Comparison of ENCODE assay signal across 1 cellular context in genomic region chr7:150324366-150324961, GRCh38.
A peak's percentile ranks its signal among the peaks of the same experiment; 100 is the strongest.
TF ChIP-seq lines count a peak whose summit lies in the region.

No MANE protein-coding gene starts in this region.

TF ChIP-seq in HepG2, 621 proteins besides CTCF, POLR2A, EP300 and RAD21 (continued from another document and continues in another):
- TF ChIP-seq CSRNP1 (CRISPR knock-in tag; IDR thresholded peaks at IDR 0.05), result no peak
- no peak for TF ChIP-seq ZNF263 (CRISPR knock-in tag; IDR thresholded peaks at IDR 0.05)
- TF ChIP-seq ARID3A (IDR thresholded peaks at IDR 0.05; ENCODE audit: low read depth, low read length), result no peak
- no peak for TF ChIP-seq MYNN (CRISPR knock-in tag; IDR thresholded peaks at IDR 0.05; ENCODE audit: low read depth)
- TF ChIP-seq HOXA3 (CRISPR knock-in tag; IDR thresholded peaks at IDR 0.05), result peak; percentile 37; the same call in 1 of the 2 replicates
- TF ChIP-seq NFKBIZ (CRISPR knock-in tag; IDR thresholded peaks at IDR 0.05), result no peak
- TF ChIP-seq PCBP2 (optimal IDR thresholded peaks at IDR 0.05; ENCODE audit: low read depth, low read length, poor library complexity, severe bottlenecking), result no peak
- TF ChIP-seq YEATS2 (CRISPR knock-in tag; IDR thresholded peaks at IDR 0.05; ENCODE audit: borderline replicate concordance), result no peak; the same call in 1 of the 2 replicates
- TF ChIP-seq NRL (CRISPR knock-in tag; IDR thresholded peaks at IDR 0.05; ENCODE audit: borderline replicate concordance), result 0 out of 2 replicates have a peak, but pooled peaks have one; percentile 48
- no peak for TF ChIP-seq ZKSCAN5 (CRISPR knock-in tag; IDR thresholded peaks at IDR 0.05)
- TF ChIP-seq NPAS2 (CRISPR knock-in tag; IDR thresholded peaks at IDR 0.05; ENCODE audit: borderline replicate concordance), result no peak
- no peak for TF ChIP-seq ZBTB20 (CRISPR knock-in tag; IDR thresholded peaks at IDR 0.05; ENCODE audit: borderline replicate concordance, low read depth)
- no peak for TF ChIP-seq ATRX (CRISPR knock-in tag; IDR thresholded peaks at IDR 0.05; ENCODE audit: borderline replicate concordance)
- TF ChIP-seq, protein P1, sequence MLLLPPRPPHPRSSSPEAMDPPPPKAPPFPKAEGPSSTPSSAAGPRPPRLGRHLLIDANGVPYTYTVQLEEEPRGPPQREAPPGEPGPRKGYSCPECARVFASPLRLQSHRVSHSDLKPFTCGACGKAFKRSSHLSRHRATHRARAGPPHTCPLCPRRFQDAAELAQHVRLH (CRISPR knock-in tag; IDR thresholded peaks at IDR 0.05; ENCODE audit: borderline replicate concordance, low read depth), result no peak
- TF ChIP-seq, protein P2, sequence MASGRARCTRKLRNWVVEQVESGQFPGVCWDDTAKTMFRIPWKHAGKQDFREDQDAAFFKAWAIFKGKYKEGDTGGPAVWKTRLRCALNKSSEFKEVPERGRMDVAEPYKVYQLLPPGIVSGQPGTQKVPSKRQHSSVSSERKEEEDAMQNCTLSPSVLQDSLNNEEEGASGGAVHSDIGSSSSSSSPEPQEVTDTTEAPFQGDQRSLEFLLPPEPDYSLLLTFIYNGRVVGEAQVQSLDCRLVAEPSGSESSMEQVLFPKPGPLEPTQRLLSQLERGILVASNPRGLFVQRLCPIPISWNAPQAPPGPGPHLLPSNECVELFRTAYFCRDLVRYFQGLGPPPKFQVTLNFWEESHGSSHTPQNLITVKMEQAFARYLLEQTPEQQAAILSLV (CRISPR knock-in tag; IDR thresholded peaks at IDR 0.05; ENCODE audit: borderline replicate concordance), result no peak
- no peak for TF ChIP-seq MIER2 (CRISPR knock-in tag; IDR thresholded peaks at IDR 0.05)
- no peak for TF ChIP-seq ZNF547 (CRISPR knock-in tag; IDR thresholded peaks at IDR 0.05)
- no peak for TF ChIP-seq ZBTB1 (CRISPR knock-in tag; IDR thresholded peaks at IDR 0.05; ENCODE audit: borderline replicate concordance)
- TF ChIP-seq POLR2G (IDR thresholded peaks at IDR 0.05; ENCODE audit: low read depth, low read length), result peak; percentile 56
- no peak for TF ChIP-seq ZNF720 (CRISPR knock-in tag; IDR thresholded peaks at IDR 0.05)
- 0 out of 2 replicates have a peak, but pooled peaks have one; percentile 46 for TF ChIP-seq ZNF709 (CRISPR knock-in tag; IDR thresholded peaks at IDR 0.05)
- TF ChIP-seq CCDC6 (CRISPR knock-in tag; IDR thresholded peaks at IDR 0.05), result no peak
- no peak for TF ChIP-seq JUND (CRISPR knock-in tag; IDR thresholded peaks at IDR 0.05)
- no peak for TF ChIP-seq BRD4 (CRISPR knock-in tag; IDR thresholded peaks at IDR 0.05)
- no peak for TF ChIP-seq DNMT1 (CRISPR knock-in tag; IDR thresholded peaks at IDR 0.05)
- TF ChIP-seq, protein P3, sequence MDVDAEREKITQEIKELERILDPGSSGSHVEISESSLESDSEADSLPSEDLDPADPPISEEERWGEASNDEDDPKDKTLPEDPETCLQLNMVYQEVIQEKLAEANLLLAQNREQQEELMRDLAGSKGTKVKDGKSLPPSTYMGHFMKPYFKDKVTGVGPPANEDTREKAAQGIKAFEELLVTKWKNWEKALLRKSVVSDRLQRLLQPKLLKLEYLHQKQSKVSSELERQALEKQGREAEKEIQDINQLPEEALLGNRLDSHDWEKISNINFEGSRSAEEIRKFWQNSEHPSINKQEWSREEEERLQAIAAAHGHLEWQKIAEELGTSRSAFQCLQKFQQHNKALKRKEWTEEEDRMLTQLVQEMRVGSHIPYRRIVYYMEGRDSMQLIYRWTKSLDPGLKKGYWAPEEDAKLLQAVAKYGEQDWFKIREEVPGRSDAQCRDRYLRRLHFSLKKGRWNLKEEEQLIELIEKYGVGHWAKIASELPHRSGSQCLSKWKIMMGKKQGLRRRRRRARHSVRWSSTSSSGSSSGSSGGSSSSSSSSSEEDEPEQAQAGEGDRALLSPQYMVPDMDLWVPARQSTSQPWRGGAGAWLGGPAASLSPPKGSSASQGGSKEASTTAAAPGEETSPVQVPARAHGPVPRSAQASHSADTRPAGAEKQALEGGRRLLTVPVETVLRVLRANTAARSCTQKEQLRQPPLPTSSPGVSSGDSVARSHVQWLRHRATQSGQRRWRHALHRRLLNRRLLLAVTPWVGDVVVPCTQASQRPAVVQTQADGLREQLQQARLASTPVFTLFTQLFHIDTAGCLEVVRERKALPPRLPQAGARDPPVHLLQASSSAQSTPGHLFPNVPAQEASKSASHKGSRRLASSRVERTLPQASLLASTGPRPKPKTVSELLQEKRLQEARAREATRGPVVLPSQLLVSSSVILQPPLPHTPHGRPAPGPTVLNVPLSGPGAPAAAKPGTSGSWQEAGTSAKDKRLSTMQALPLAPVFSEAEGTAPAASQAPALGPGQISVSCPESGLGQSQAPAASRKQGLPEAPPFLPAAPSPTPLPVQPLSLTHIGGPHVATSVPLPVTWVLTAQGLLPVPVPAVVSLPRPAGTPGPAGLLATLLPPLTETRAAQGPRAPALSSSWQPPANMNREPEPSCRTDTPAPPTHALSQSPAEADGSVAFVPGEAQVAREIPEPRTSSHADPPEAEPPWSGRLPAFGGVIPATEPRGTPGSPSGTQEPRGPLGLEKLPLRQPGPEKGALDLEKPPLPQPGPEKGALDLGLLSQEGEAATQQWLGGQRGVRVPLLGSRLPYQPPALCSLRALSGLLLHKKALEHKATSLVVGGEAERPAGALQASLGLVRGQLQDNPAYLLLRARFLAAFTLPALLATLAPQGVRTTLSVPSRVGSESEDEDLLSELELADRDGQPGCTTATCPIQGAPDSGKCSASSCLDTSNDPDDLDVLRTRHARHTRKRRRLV (CRISPR knock-in tag; IDR thresholded peaks at IDR 0.05), result no peak
- TF ChIP-seq HNF4A (CRISPR knock-in tag; IDR thresholded peaks at IDR 0.05), result peak; percentile 62
- no peak for TF ChIP-seq NFATC3 (CRISPR knock-in tag; IDR thresholded peaks at IDR 0.05)
- no peak for TF ChIP-seq TOPORS (CRISPR knock-in tag; IDR thresholded peaks at IDR 0.05)
- TF ChIP-seq MXD4 (CRISPR knock-in tag; IDR thresholded peaks at IDR 0.05), result no peak
- TF ChIP-seq, protein P4, sequence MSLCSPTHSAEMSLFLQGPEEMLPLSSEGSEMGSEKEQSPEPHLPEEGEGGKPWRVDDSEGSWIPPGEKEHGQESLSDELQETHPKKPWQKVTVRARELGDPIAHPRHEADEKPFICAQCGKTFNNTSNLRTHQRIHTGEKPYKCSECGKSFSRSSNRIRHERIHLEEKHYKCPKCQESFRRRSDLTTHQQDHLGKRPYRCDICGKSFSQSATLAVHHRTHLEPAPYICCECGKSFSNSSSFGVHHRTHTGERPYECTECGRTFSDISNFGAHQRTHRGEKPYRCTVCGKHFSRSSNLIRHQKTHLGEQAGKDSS (CRISPR knock-in tag; IDR thresholded peaks at IDR 0.05; ENCODE audit: borderline replicate concordance, low read depth), result no peak
- no peak for TF ChIP-seq ZFP41 (CRISPR knock-in tag; IDR thresholded peaks at IDR 0.05; ENCODE audit: borderline replicate concordance)
- no peak for TF ChIP-seq ARNTL (CRISPR knock-in tag; IDR thresholded peaks at IDR 0.05)
- no peak for TF ChIP-seq ZNF275 (CRISPR knock-in tag; IDR thresholded peaks at IDR 0.05; ENCODE audit: borderline replicate concordance)
- no peak for TF ChIP-seq MNT (IDR thresholded peaks at IDR 0.05)
- TF ChIP-seq DNMT3B (CRISPR knock-in tag; conservative IDR thresholded peaks at IDR 0.05), result no peak
- TF ChIP-seq ZNF12 (CRISPR knock-in tag; IDR thresholded peaks at IDR 0.05), result no peak
- TF ChIP-seq LCORL (IDR thresholded peaks at IDR 0.05), result no peak
- TF ChIP-seq LCORL (CRISPR knock-in tag; IDR thresholded peaks at IDR 0.05), result no peak; the same call in 1 of the 2 replicates
- no peak for TF ChIP-seq AKNA (CRISPR knock-in tag; IDR thresholded peaks at IDR 0.05; ENCODE audit: borderline replicate concordance)
- no peak for TF ChIP-seq SUZ12 (IDR thresholded peaks at IDR 0.05; ENCODE audit: low read depth, low read length)
- no peak for TF ChIP-seq ZNF234 (CRISPR knock-in tag; conservative IDR thresholded peaks at IDR 0.05)
- TF ChIP-seq ZNF274 (CRISPR knock-in tag; IDR thresholded peaks at IDR 0.05), result no peak
- no peak for TF ChIP-seq MED13 (CRISPR knock-in tag; IDR thresholded peaks at IDR 0.05)
- TF ChIP-seq REPIN1 (CRISPR knock-in tag; IDR thresholded peaks at IDR 0.05; ENCODE audit: borderline replicate concordance, low read depth), result no peak
- no peak for TF ChIP-seq ZNF160 (CRISPR knock-in tag; IDR thresholded peaks at IDR 0.05)
- no peak for TF ChIP-seq BHLHE40 (IDR thresholded peaks at IDR 0.05; ENCODE audit: low read length)
- no peak for TF ChIP-seq RORA (CRISPR knock-in tag; IDR thresholded peaks at IDR 0.05)
- TF ChIP-seq ZNF331 (CRISPR knock-in tag; IDR thresholded peaks at IDR 0.05), result no peak
- 0 out of 2 replicates have a peak, but pooled peaks have one; percentile 16 for TF ChIP-seq SPEN (CRISPR knock-in tag; IDR thresholded peaks at IDR 0.05; ENCODE audit: low read depth)
- no peak for TF ChIP-seq ZFP82 (CRISPR knock-in tag; IDR thresholded peaks at IDR 0.05; ENCODE audit: borderline replicate concordance)
- no peak for TF ChIP-seq RARG (CRISPR knock-in tag; IDR thresholded peaks at IDR 0.05; ENCODE audit: low read depth)
- TF ChIP-seq ZKSCAN1 (IDR thresholded peaks at IDR 0.05; ENCODE audit: low read length), result no peak
- TF ChIP-seq ZFP36L2 (CRISPR knock-in tag; IDR thresholded peaks at IDR 0.05), result no peak
